Comparison of ENCODE assay signal across 23 cellular contexts in genomic region chr1:14653461-14653960, GRCh38.
"Had no signal": no experiment of that assay in that cellular context is flagged by ENCODE, and none has a peak within 500 bp of the region (broad histone marks: within the 10 kb centered on the region; RNA-seq: fewer than 3 reads in every experiment).

No MANE protein-coding gene starts in this region.

- H3K4me3 ChIP-seq: adrenal gland, ascending aorta, gastrocnemius medialis, left ventricle myocardium inferior, pancreas, psoas muscle, right atrium auricular region, thyroid gland had no signal

- DNase-seq: activated naive CD4-positive, alpha-beta T cell; activated T-cell treated with anti-CD3 and anti-CD28 coated beads, Interleukin-2, amount 50 U/mL, for 1 hour; adrenal gland; cortex of kidney; endodermal cell; gastrocnemius medialis; hippocampal formation; kidney glomerular epithelial cell; left ventricle myocardium inferior; midbrain; natural killer cell; pancreas; psoas muscle; stimulated activated CD4-positive, alpha-beta T cell treated with anti-CD3 and anti-CD28 coated beads, Interleukin-4, amount 100 ng/mL, for 4 hours; stimulated activated naive CD8-positive, alpha-beta T cell treated with anti-CD3 and anti-CD28 coated beads, Interleukin-15, Interleukin-2, amounts not matched to agents 100 U/mL and 50 U/mL, for 24 hours; substantia nigra; T-helper 1 cell; thyroid gland had no signal

- H3K4me3 Mint-ChIP-seq: activated naive CD8-positive, alpha-beta T cell; endodermal cell; natural killer cell; WTC11 had no signal

- H3K27me3 Mint-ChIP-seq: activated naive CD8-positive, alpha-beta T cell had no signal

- H3K9me3 Mint-ChIP-seq: endodermal cell, natural killer cell, WTC11 had no signal

- H3K27me3 ChIP-seq: adrenal gland, ascending aorta, gastrocnemius medialis, pancreas, right atrium auricular region, thyroid gland had no signal

- H3K4me1 ChIP-seq: ascending aorta, gastrocnemius medialis, left ventricle myocardium inferior, pancreas, psoas muscle, right atrium auricular region had no signal

- ATAC-seq: gastrocnemius medialis; natural killer cell; pancreas; psoas muscle; stimulated activated naive CD8-positive, alpha-beta T cell treated with anti-CD3 and anti-CD28 coated beads, Interleukin-15, Interleukin-2, amounts not matched to agents 100 U/mL and 50 U/mL, for 24 hours; WTC11 had no signal

- H3K4me1 Mint-ChIP-seq: natural killer cell had no signal

- H3K36me3 ChIP-seq: adrenal gland, ascending aorta, gastrocnemius medialis, left ventricle myocardium inferior, pancreas, right atrium auricular region, thyroid gland had no signal

- H3K27ac ChIP-seq: adrenal gland, ascending aorta, epithelial cell of prostate, gastrocnemius medialis, left ventricle myocardium inferior, pancreas, psoas muscle, right atrium auricular region, thyroid gland had no signal

- H3K27ac Mint-ChIP-seq: activated naive CD8-positive, alpha-beta T cell; endodermal cell; natural killer cell; WTC11 had no signal

- H3K36me3 Mint-ChIP-seq: activated naive CD8-positive, alpha-beta T cell; natural killer cell; WTC11 had no signal
